Comparison of ENCODE assay signal across 8 cellular contexts in genomic region chr6:34391023-34391485, GRCh38. TPM values are rescaled to one million over a fixed set of nuclear protein-coding genes. Genes with fewer than 3 reads are reported as not detected.
DNase-seq lines count a peak whose midpoint lies in the region; ATAC-seq and TF ChIP-seq lines count a peak whose summit lies in the region.

No MANE protein-coding gene starts in this region.

- H3K27ac Mint-ChIP-seq in nephron progenitor cell = no peak overlapping the region

- peaks cover 21% of the 10 kb centered on the region for H3K36me3 Mint-ChIP-seq in nephron progenitor cell (ENCODE audit: low read depth)

- POLR2A ChIA-PET in HEK293T (lab: Yijun Ruan, JAX) = interaction anchor here (0.8 to 1.2 kb wide), 4 partner anchors 8 to 155 kb away, joined by 3 to 8 read pairs (median 4); partner anchors contain the start of genes HMGA1 and SMIM29

- no peak for TF ChIP-seq CTCF in nephron progenitor cell (IDR thresholded peaks at IDR 0.05)

- no peaks in the 10 kb centered on the region for H3K27me3 Mint-ChIP-seq in nephron progenitor cell (ENCODE audit: low read depth, poor library complexity)

- DNase-seq in AG08396 (ENCODE audit: low spot score) (peak; percentile 62), HEK293T (ENCODE audit: extremely low spot score) (peak; percentile 32), OCI-M1 (lab: John Stamatoyannopoulos, UW) (peak; percentile 68), erythroblast (lab: John Stamatoyannopoulos, UW) (peak; percentile 27 to 38), nephron progenitor cell (peak; percentile 8), occipital lobe (lab: John Stamatoyannopoulos, UW) (no peak)

- H3K4me1 Mint-ChIP-seq in nephron progenitor cell = peaks cover 33% of the 10 kb centered on the region

- peaks cover 11% of the 10 kb centered on the region for H3K9me3 Mint-ChIP-seq in nephron progenitor cell

- no peak overlapping the region for H3K4me3 Mint-ChIP-seq in nephron progenitor cell

- TF ChIP-seq POLR2A in erythroblast (IDR thresholded peaks at IDR 0.05; ENCODE audit: low read length) = no peak

- ATAC-seq in HG03159 (IDR thresholded peaks at IDR 0.05; ENCODE audit: unreplicated experiment) = no peak
- ATAC-seq in GM18511 (IDR thresholded peaks at IDR 0.05; ENCODE audit: unreplicated experiment) = no peak

- CTCF ChIA-PET in HEK293T (lab: Yijun Ruan, JAX) = interaction anchor here (1.1 kb wide), 2 partner anchors 24 to 142 kb away, joined by 4 read pairs; no protein-coding TSS in a partner anchor

TF ChIP-seq in HEK293T, 16 proteins besides CTCF, POLR2A, EP300 and RAD21:
- TF ChIP-seq PKNOX1 (IDR thresholded peaks at IDR 0.05) (peak; percentile 77), CTBP1 (IDR thresholded peaks at IDR 0.05; ENCODE audit: borderline replicate concordance) (peak; percentile 42; the same call in 1 of the 2 replicates), ELF4 (IDR thresholded peaks at IDR 0.05) (no peak)

RNA-seq across cellular contexts. Expression of gene NUDT3, which starts 1.4 kb away (rescaled TPM):
- 116 TPM for total RNA-seq in occipital lobe

RNA-seq across cellular contexts. Expression of gene RPS10, which starts 34.8 kb away (rescaled TPM):
- 1,021 TPM for total RNA-seq in occipital lobe
